ENCODE assay signal across 8 cellular contexts in the genomic region with DNA sequence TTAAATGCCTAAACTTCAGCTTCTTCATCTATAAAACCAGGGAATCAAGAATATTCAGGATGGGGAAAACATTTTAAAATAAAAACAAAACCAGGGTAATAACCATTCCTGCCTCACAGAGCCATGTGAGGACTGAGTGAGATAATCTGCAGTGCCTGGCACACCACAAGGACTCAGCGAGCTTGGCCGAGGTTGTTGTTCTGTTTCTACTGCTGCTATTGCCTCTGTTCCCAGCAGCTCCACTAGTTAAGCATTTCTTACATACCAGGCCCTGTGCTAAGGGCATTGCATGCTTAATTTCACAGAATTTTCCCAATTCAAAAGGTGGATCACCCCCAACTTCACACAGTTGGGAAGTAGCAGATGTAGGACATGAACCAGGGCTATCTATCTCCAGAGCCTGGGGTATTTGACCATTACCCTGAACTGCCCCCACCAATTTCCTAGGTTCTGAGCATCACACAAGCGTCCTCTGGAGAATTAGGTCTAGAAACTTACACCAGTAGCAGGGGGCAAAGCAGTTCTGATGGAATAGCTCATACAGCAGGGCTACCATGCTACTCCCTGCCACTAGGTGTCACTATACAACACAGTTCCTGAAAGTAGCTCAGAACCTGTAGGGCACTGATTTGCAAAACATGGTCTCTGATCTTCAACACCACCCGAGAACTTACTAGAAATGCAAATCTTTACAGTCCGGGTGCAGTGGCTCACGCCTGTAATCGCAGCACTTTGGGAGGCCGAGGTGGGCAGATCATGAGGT.
A peak's percentile ranks its signal among the peaks of the same experiment; 100 is the strongest.
DNase-seq lines count a peak whose midpoint lies in the region; ATAC-seq and TF ChIP-seq lines count a peak whose summit lies in the region.

No MANE protein-coding gene starts in this region.

- no peak for DNase-seq in AG04450 (ENCODE audit: low read depth, low spot score)
- peak; percentile 69 for DNase-seq in GM23248
- peak; percentile 9 to 11 for DNase-seq in activated CD4-positive, alpha-beta T cell treated with anti-CD3 and anti-CD28 coated beads, Interleukin-2, amount 50 U/mL, for 4 hours
- DNase-seq in immature natural killer cell = peak; percentile 12 to 41 (median 19)
- no peak for DNase-seq in NCI-H2196 treated with DMSO at 0.1 percent for 48 hours (lab: John Stamatoyannopoulos, UW; ENCODE audit: unreplicated experiment)
- DNase-seq in medulla oblongata (ENCODE audit: extremely low spot score) = no peak
- no peak for DNase-seq in stimulated activated CD4-positive, alpha-beta T cell treated with anti-CD3 and anti-CD28 coated beads, Interleukin-4, amount 100 ng/mL, for 4 hours

- peaks cover 83% of the 10 kb centered on the region for H3K79me2 ChIP-seq in GM23248 (ENCODE audit: insufficient read depth)

- H3K27me3 ChIP-seq in AG04450 (ENCODE audit: control insufficient read depth, insufficient read depth, low read length) (no peaks in the 10 kb centered on the region), GM23248 (replicated peaks; ENCODE audit: insufficient read depth) (no peaks in the 10 kb centered on the region)

- CTCF ChIA-PET in AG04450 (lab: Charles Lee) = interaction anchor here (0.6 to 2.6 kb wide), 22 partner anchors 8 to 360 kb away, joined by 3 to 30 read pairs (median 4); a partner anchor contains a TSS

- TF ChIP-seq CTCF in AG04450 (IDR thresholded peaks at IDR 0.05; ENCODE audit: low read depth, low read length) = peak; percentile 67

- 92 to 93% methylated on average over 8 of the region's 8 CpGs for WGBS in GM23248 (ENCODE audit: low coverage in 1 of 2, low lambda C conversion rate in 2 of 2, missing lambda C conversion rate in 2 of 2), 2 experiments

- no peak overlapping the region for H3K27ac Mint-ChIP-seq in immature natural killer cell

- in situ Hi-C loops in GM23248 (cut with MboI) = no loop called here

- H3K27ac ChIP-seq in AG04450 (ENCODE audit: low read depth, low read length) (peak overlapping the region; percentile 21), GM23248 (no peak overlapping the region)

- peaks cover 29% of the 10 kb centered on the region for H3K4me1 ChIP-seq in GM23248 (ENCODE audit: insufficient read depth)

- H3K9me3 Mint-ChIP-seq in immature natural killer cell = peaks cover 0 to 18% (median 4%) of the 10 kb centered on the region in 6 donors

- H3K4me2 ChIP-seq in GM23248 (ENCODE audit: unreplicated experiment) = no peak overlapping the region

- H3K9me3 ChIP-seq in AG04450 (ENCODE audit: control insufficient read depth, insufficient read depth, low read length) (peaks cover 32% of the 10 kb centered on the region), GM23248 (ENCODE audit: low read depth) (no peaks in the 10 kb centered on the region)

- no peak overlapping the region for H3K9ac ChIP-seq in GM23248

- no peak overlapping the region for H3K4me3 Mint-ChIP-seq in immature natural killer cell

- H3K36me3 ChIP-seq in GM23248 (ENCODE audit: low read depth) = peaks cover 61% of the 10 kb centered on the region

- peaks cover 0 to 3% (median 0%) of the 10 kb centered on the region in 3 donors for H3K27me3 Mint-ChIP-seq in immature natural killer cell (ENCODE audit: low read depth in 3 of 3)

- H3K36me3 Mint-ChIP-seq in immature natural killer cell = peaks cover 4 to 9% (median 9%) of the 10 kb centered on the region in 3 donors

- ATAC-seq in HG02981 (IDR thresholded peaks at IDR 0.05; ENCODE audit: unreplicated experiment) = no peak

- no peaks in the 10 kb centered on the region for H3K4me1 Mint-ChIP-seq in immature natural killer cell

- POLR2A ChIA-PET in AG04450 (lab: Yijun Ruan, JAX) = interaction anchor here (0.6 to 1.4 kb wide), 4 partner anchors 13 to 87 kb away, joined by 3 to 7 read pairs (median 3); no protein-coding TSS in a partner anchor

- no peaks in the 10 kb centered on the region for H3K9me2 ChIP-seq in GM23248 (ENCODE audit: insufficient read depth)

- peaks cover 65% of the 10 kb centered on the region for H3F3A ChIP-seq in GM23248 (ENCODE audit: insufficient read depth)

- no peak overlapping the region for H2AFZ ChIP-seq in GM23248

- H3K4me3 ChIP-seq in AG04450 (ENCODE audit: low read depth, low read length) (no peak overlapping the region), GM23248 (no peak overlapping the region)

- no peaks in the 10 kb centered on the region for H4K20me1 ChIP-seq in GM23248 (ENCODE audit: insufficient read depth)

Comparison
In these comparisons a context has a peak if more than half of its experiments do, and no peak if none do; other contexts are left out.
1. DNase-seq: peak in GM23248 (single experiment), activated CD4-positive, alpha-beta T cell treated with anti-CD3 and anti-CD28 coated beads, Interleukin-2, amount 50 U/mL, for 4 hours (2 of 2) and immature natural killer cell (3 of 3); none in AG04450 (single experiment), NCI-H2196 treated with DMSO at 0.1 percent for 48 hours (single experiment), medulla oblongata (single experiment) and stimulated activated CD4-positive, alpha-beta T cell treated with anti-CD3 and anti-CD28 coated beads, Interleukin-4, amount 100 ng/mL, for 4 hours (0 of 2).